36 cellular contexts compared by ENCODE assay signal in the genomic region with DNA sequence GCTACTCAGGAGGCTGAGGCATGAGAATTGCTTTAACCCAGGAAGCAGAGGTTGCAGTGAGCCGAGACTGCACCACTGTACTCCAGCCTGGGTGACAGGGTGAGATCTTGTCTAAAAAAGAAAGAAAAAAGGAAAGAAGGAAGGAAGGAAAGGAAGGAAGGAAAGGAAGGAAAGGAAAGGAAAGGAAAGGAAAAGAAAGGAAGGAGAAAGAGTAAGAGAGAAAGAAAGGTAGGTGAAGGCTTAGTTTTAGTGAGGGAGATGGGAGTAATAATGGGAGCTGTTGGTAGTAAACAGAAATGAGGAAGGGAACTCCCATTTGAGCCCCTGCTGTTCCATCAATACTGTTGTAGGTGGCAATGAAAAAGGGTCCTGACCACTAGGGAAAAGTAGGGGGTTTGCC. TPM values are rescaled to one million over a fixed set of nuclear protein-coding genes. Genes with fewer than 3 reads are reported as not detected.
"Had no signal": no experiment of that assay in that cellular context is flagged by ENCODE, and none has a peak within 500 bp of the region (broad histone marks: within the 10 kb centered on the region; RNA-seq: fewer than 3 reads in every experiment).

No MANE protein-coding gene starts in this region.

- H3K9me3 ChIP-seq: MG63 had no signal

- DNase-seq: Karpas-422, Kasumi-1, MG63, MM.1S, MV-4-11, NCI-H1048, NCI-H1092, NCI-H1092 treated with DMSO at 0.1 percent for 48 hours, NCI-H1105, NCI-H1105 treated with DMSO at 0.1 percent for 48 hours, NCI-H1417 treated with DMSO at 0.1 percent for 48 hours, NCI-H1436, NCI-H1436 treated with DMSO at 0.1 percent for 48 hours, NCI-H146, NCI-H1694, NCI-H1694 treated with DMSO at 0.1 percent for 48 hours, NCI-H187, NCI-H187 treated with DMSO at 0.1 percent for 48 hours, NCI-H1930, NCI-H2029, NCI-H2029 treated with DMSO at 0.1 percent for 48 hours, NCI-H2081, NCI-H2081 treated with DMSO at 0.1 percent for 48 hours, NCI-H2107, NCI-H2171, NCI-H2171 treated with DMSO at 0.1 percent for 48 hours, NCI-H2227 treated with DMSO at 0.1 percent for 48 hours, NCI-H226, NCI-H345, NCI-H446, NCI-H446 treated with DMSO at 0.1 percent for 48 hours, NCI-H510A, NCI-H510A treated with DMSO at 0.1 percent for 48 hours, NCI-H524 had no signal

- H3K36me3 ChIP-seq: MG63 had no signal

- H3K4me3 ChIP-seq: MG63 had no signal

- H3K27me3 ChIP-seq: MG63 had no signal

RNA-seq across cellular contexts. Expression of gene SLC24A4, which starts 28.8 kb away (rescaled TPM):
- total RNA-seq: LHCN-M2, MCF 10A had no signal
